ENCODE assay signal across 10 cellular contexts in genomic region chr5:157269165-157269671, GRCh38. TPM values are rescaled to one million over a fixed set of nuclear protein-coding genes. Genes with fewer than 3 reads are reported as not detected.
DNase-seq lines count a peak whose midpoint lies in the region; ATAC-seq lines count a peak whose summit lies in the region.
"Had no signal": no experiment of that assay in that cellular context is flagged by ENCODE, and none has a peak within 500 bp of the region (broad histone marks: within the 10 kb centered on the region; RNA-seq: fewer than 3 reads in every experiment).

No MANE protein-coding gene starts in this region.

- H3K36me3 ChIP-seq in Karpas-422 (ENCODE audit: insufficient read depth, low read length), result peaks cover 18% of the 10 kb centered on the region
- H3K36me3 ChIP-seq: MG63 had no signal

- H4K20me1 ChIP-seq in Karpas-422 (ENCODE audit: insufficient read depth, low read depth, low read length), result peaks cover 3% of the 10 kb centered on the region; the same call in 1 of the 2 replicates

- H3K9me3 ChIP-seq in Karpas-422 (ENCODE audit: low read length) (no peaks in the 10 kb centered on the region), mononuclear cell (ENCODE audit: low read depth, low read length) (no peaks in the 10 kb centered on the region)
- H3K9me3 ChIP-seq: MG63 had no signal

- H3K9me3 Mint-ChIP-seq in activated naive CD8-positive, alpha-beta T cell treated with anti-CD3 and anti-CD28 coated beads, Interleukin-2, amount 10 ng/mL, durations not matched to agents 7 days and 5 days, result no peaks in the 10 kb centered on the region

- H3K4me3 ChIP-seq in Karpas-422 (ENCODE audit: low read length) (peak overlapping the region; percentile 84), mononuclear cell (ENCODE audit: low read length) (peak overlapping the region; percentile 6)
- H3K4me3 ChIP-seq: MG63 had no signal

- H3K27ac ChIP-seq in Karpas-422 (ENCODE audit: low read length), result peak overlapping the region; percentile 98

- no peaks in the 10 kb centered on the region for H3K9me2 ChIP-seq in Karpas-422 (replicated peaks; ENCODE audit: insufficient read depth, low read length)

- ATAC-seq in activated naive CD8-positive, alpha-beta T cell treated with anti-CD3 and anti-CD28 coated beads, Interleukin-2, amount 10 ng/mL, durations not matched to agents 7 days and 5 days (ENCODE audit: low read depth), result no peak
- ATAC-seq in GM21786 (IDR thresholded peaks at IDR 0.05; ENCODE audit: unreplicated experiment) (no peak), left ventricle myocardium superior (no peak), esophagus mucosa (no peak)

- peaks cover 80% of the 10 kb centered on the region for H3K4me1 ChIP-seq in Karpas-422 (ENCODE audit: low read length)
- H3K4me1 ChIP-seq in mononuclear cell (ENCODE audit: insufficient read depth, low read length), result peaks cover 94% of the 10 kb centered on the region

- peak overlapping the region; percentile 83 for H3K9ac ChIP-seq in Karpas-422 (ENCODE audit: low read length)

- POLR2A ChIA-PET in activated naive CD8-positive, alpha-beta T cell treated with anti-CD3 and anti-CD28 coated beads, Interleukin-2, amount 10 ng/mL, durations not matched to agents 7 days and 5 days (lab: Charles Lee), result interaction anchor here (0.6 to 6.7 kb wide), 5 partner anchors 15 to 94 kb away, joined by 3 to 68 read pairs (median 5); no protein-coding TSS in a partner anchor

- H2AFZ ChIP-seq in Karpas-422 (ENCODE audit: low read length), result no peak overlapping the region

- H3K27me3 Mint-ChIP-seq in activated naive CD8-positive, alpha-beta T cell treated with anti-CD3 and anti-CD28 coated beads, Interleukin-2, amount 10 ng/mL, durations not matched to agents 7 days and 5 days, result no peaks in the 10 kb centered on the region

- peaks cover 79% of the 10 kb centered on the region for H3K79me2 ChIP-seq in Karpas-422 (ENCODE audit: low read length)

- peak overlapping the region; percentile 94 for H3K4me2 ChIP-seq in Karpas-422 (ENCODE audit: low read depth, low read length, poor library complexity, severe bottlenecking)

- intact Hi-C loops in left ventricle myocardium superior (cut with micrococcal nuclease), result no loop called here

- H3K4me3 Mint-ChIP-seq in activated naive CD8-positive, alpha-beta T cell treated with anti-CD3 and anti-CD28 coated beads, Interleukin-2, amount 10 ng/mL, durations not matched to agents 7 days and 5 days, result peak overlapping the region; percentile 93

- H3K36me3 Mint-ChIP-seq in activated naive CD8-positive, alpha-beta T cell treated with anti-CD3 and anti-CD28 coated beads, Interleukin-2, amount 10 ng/mL, durations not matched to agents 7 days and 5 days, result peaks cover 51% of the 10 kb centered on the region

- H3K27me3 ChIP-seq in Karpas-422 (ENCODE audit: low read length) (no peaks in the 10 kb centered on the region), mononuclear cell (ENCODE audit: insufficient read depth, low read length) (no peaks in the 10 kb centered on the region)

- peak; percentile 54 for DNase-seq in GF-D8 (lab: John Stamatoyannopoulos, UW)
- DNase-seq in Karpas-422, result peak; percentile 69
- no peak for DNase-seq in activated naive CD8-positive, alpha-beta T cell treated with anti-CD3 and anti-CD28 coated beads, Interleukin-2, amount 10 ng/mL, durations not matched to agents 7 days and 5 days
- DNase-seq in effector CD4-positive, alpha-beta T cell, result no peak
- no peak for DNase-seq in left ventricle myocardium superior
- DNase-seq: MG63, SW 1271 had no signal

- peaks cover 77% of the 10 kb centered on the region for H3K4me1 Mint-ChIP-seq in activated naive CD8-positive, alpha-beta T cell treated with anti-CD3 and anti-CD28 coated beads, Interleukin-2, amount 10 ng/mL, durations not matched to agents 7 days and 5 days

- H3K27ac Mint-ChIP-seq in activated naive CD8-positive, alpha-beta T cell treated with anti-CD3 and anti-CD28 coated beads, Interleukin-2, amount 10 ng/mL, durations not matched to agents 7 days and 5 days, result peak overlapping the region; percentile 99

RNA-seq across cellular contexts. Expression of gene CYFIP2, which starts 3.3 kb away (rescaled TPM):
- 355 and 517 TPM in 2 replicates for total RNA-seq in Karpas-422 (2014; rRNA removed; shearing (Covaris generic); ENCODE audit: low replicate concordance)
- total RNA-seq in activated naive CD8-positive, alpha-beta T cell treated with anti-CD3 and anti-CD28 coated beads, Interleukin-2, amount 10 ng/mL, durations not matched to agents 7 days and 5 days, result 100 to 1,000 TPM; 458 to 480 TPM
- total RNA-seq in mononuclear cell (200 TPM), left ventricle myocardium superior (33.3 TPM), esophagus mucosa (2.1 TPM)

Comparison
In these comparisons a context has a peak if more than half of its experiments do, and no peak if none do; other contexts are left out.
1. DNase-seq: peak in GF-D8 (single experiment) and Karpas-422 (single experiment); none in activated naive CD8-positive, alpha-beta T cell treated with anti-CD3 and anti-CD28 coated beads, Interleukin-2, amount 10 ng/mL, durations not matched to agents 7 days and 5 days (single experiment), effector CD4-positive, alpha-beta T cell (single experiment) and left ventricle myocardium superior (single experiment).
2. RNA of gene CYFIP2, which starts 3.3 kb away (total RNA-seq): 458 to 480 TPM in activated naive CD8-positive, alpha-beta T cell treated with anti-CD3 and anti-CD28 coated beads, Interleukin-2, amount 10 ng/mL, durations not matched to agents 7 days and 5 days, 355 to 517 TPM in Karpas-422, 200 TPM in mononuclear cell (single experiment) and 33.3 TPM in left ventricle myocardium superior (single experiment); 2.1 TPM in esophagus mucosa (single experiment); every median in the first group is over 10 times any median in the second.